In genomic region chr19:16521715-16522289, GRCh38 we compare ENCODE assay signal across 31 cellular contexts. TPM values are rescaled to one million over a fixed set of nuclear protein-coding genes. Genes with fewer than 3 reads are reported as not detected.
"Had no signal": no experiment of that assay in that cellular context is flagged by ENCODE, and none has a peak within 500 bp of the region (broad histone marks: within the 10 kb centered on the region; RNA-seq: fewer than 3 reads in every experiment).

No MANE protein-coding gene starts in this region.

- H3K4me3 ChIP-seq: cardiac muscle cell, MG63 had no signal

- H3K9me3 ChIP-seq: MG63, SK-N-SH had no signal

- H3K27ac ChIP-seq: VCaP had no signal

- H3K4me2 ChIP-seq: SK-N-SH had no signal

- FAIRE-seq: astrocyte had no signal

- DNase-seq: activated CD4-positive, alpha-beta T cell treated with anti-CD3 and anti-CD28 coated beads, Interleukin-2, amount 50 U/mL, for 1 hour; activated CD4-positive, CD25-positive, alpha-beta regulatory T cell; activated CD8-positive, alpha-beta memory T cell treated with anti-CD3 and anti-CD28 coated beads, Interleukin-2, amount 50 U/mL, for 4 hours; activated CD8-positive, alpha-beta T cell treated with anti-CD3 and anti-CD28 coated beads for 36 hours; activated effector memory CD4-positive, alpha-beta T cell treated with anti-CD3 and anti-CD28 coated beads, Interleukin-2, amount 50 U/mL, for 16 hours; activated naive CD4-positive, alpha-beta T cell treated with Interleukin-2 at 50 U/mL for 16 hours; activated naive CD8-positive, alpha-beta T cell treated with anti-CD3 and anti-CD28 coated beads, Interleukin-2, amount 50 U/mL, for 24 hours; activated T-cell treated with anti-CD3 and anti-CD28 coated beads, Interleukin-2, amount 50 U/mL, for 1 hour; amygdala; MG63; MV-4-11; NCI-H1092 treated with DMSO at 0.1 percent for 48 hours; NCI-H1417 treated with DMSO at 0.1 percent for 48 hours; NCI-H1694; NCI-H2029; NCI-H2107; NCI-H2171 treated with DMSO at 0.1 percent for 48 hours; NCI-H226; NCI-H526; NCI-H774; T-helper 1 cell had no signal

- ATAC-seq: activated CD8-positive, alpha-beta T cell treated with anti-CD3 and anti-CD28 coated beads for 36 hours; activated naive CD4-positive, alpha-beta T cell treated with anti-CD3 and anti-CD28 coated beads, Interleukin-2, amount 50 U/mL, for 72 hours; activated naive CD8-positive, alpha-beta T cell treated with anti-CD3 and anti-CD28 coated beads, Interleukin-2, amount 50 U/mL, for 24 hours; Right ventricle myocardium inferior had no signal

- H3K27me3 ChIP-seq: cardiac muscle cell, MG63 had no signal

- H3K9ac ChIP-seq: SK-N-SH had no signal

RNA-seq across cellular contexts. Expression of gene CALR3, which starts 25.8 kb away (rescaled TPM):
- total RNA-seq: activated CD8-positive, alpha-beta T cell treated with anti-CD3 and anti-CD28 coated beads for 36 hours; activated naive CD4-positive, alpha-beta T cell treated with anti-CD3 and anti-CD28 coated beads, Interleukin-2, amount 50 U/mL, for 72 hours; astrocyte; cardiac muscle cell; NCI-H460; OCI-LY7; Right ventricle myocardium inferior; RPMI7951; T-helper 2 cell treated with Interferon-gamma antibody and Interleukin-4, amounts not matched to agents 100 ng/mL and 5 ng/mL, for 36 hours had no signal
- polyA plus RNA-seq: cardiac muscle cell, SK-N-SH had no signal
